9 cellular contexts compared by ENCODE assay signal in genomic region chr17:64491034-64491860, GRCh38. TPM values are rescaled to one million over a fixed set of nuclear protein-coding genes. Genes with fewer than 3 reads are reported as not detected.
DNase-seq lines count a peak whose midpoint lies in the region; FAIRE-seq and TF ChIP-seq lines count a peak whose summit lies in the region.
"Had no signal": no experiment of that assay in that cellular context is flagged by ENCODE, and none has a peak within 500 bp of the region (broad histone marks: within the 10 kb centered on the region; RNA-seq: fewer than 3 reads in every experiment).

No MANE protein-coding gene starts in this region.

- H3K27ac ChIP-seq in OCI-LY7 (ENCODE audit: low read depth, low read length, poor library complexity, severe bottlenecking), result no peak overlapping the region
- no peak overlapping the region for H3K27ac ChIP-seq in keratinocyte (ENCODE audit: control insufficient read depth, insufficient read depth, low read length)
- H3K27ac ChIP-seq in testis, result no peak overlapping the region

- no peaks in the 10 kb centered on the region; the same call in 1 of the 2 replicates for H3K9me3 ChIP-seq in OCI-LY7 (ENCODE audit: low read length)
- H3K9me3 ChIP-seq in keratinocyte (ENCODE audit: control insufficient read depth, low read depth, low read length), result no peaks in the 10 kb centered on the region
- H3K9me3 ChIP-seq in testis, result no peaks in the 10 kb centered on the region

- H3K79me2 ChIP-seq in OCI-LY7 (ENCODE audit: insufficient read depth, low read depth, low read length) (peaks cover 52% of the 10 kb centered on the region), keratinocyte (ENCODE audit: control insufficient read depth, insufficient read depth, low read length) (peaks cover 25% of the 10 kb centered on the region)

- DNase-seq in OCI-LY7 (ENCODE audit: low spot score), result peak; percentile 52
- DNase-seq in activated naive CD4-positive, alpha-beta T cell treated with anti-CD3 and anti-CD28 coated beads for 36 hours, result peak; percentile 75
- DNase-seq in keratinocyte (ENCODE audit: low read depth, low spot score), result no peak
- no peak for DNase-seq in testis
- no peak for DNase-seq in NCI-H526 treated with DMSO at 0.1 percent for 48 hours (lab: John Stamatoyannopoulos, UW)
- no peak for DNase-seq in amniotic stem cell (lab: John Stamatoyannopoulos, UW)
- DNase-seq in NCI-H1092 (lab: John Stamatoyannopoulos, UW), result no peak

- no peak overlapping the region for H3K27ac Mint-ChIP-seq in activated naive CD4-positive, alpha-beta T cell treated with anti-CD3 and anti-CD28 coated beads for 36 hours

- H3K9me2 ChIP-seq in OCI-LY7 (ENCODE audit: insufficient read depth, low read length), result no peaks in the 10 kb centered on the region

- no peaks in the 10 kb centered on the region for H3K27me3 ChIP-seq in keratinocyte (ENCODE audit: control insufficient read depth, extremely low read depth, insufficient read depth, low read length)
- no peaks in the 10 kb centered on the region for H3K27me3 ChIP-seq in testis

- 88 to 92% methylated on average over 13 of the region's 13 CpGs for WGBS in testis, 2 donors

- intact Hi-C loops in OCI-LY7 (cut with micrococcal nuclease; ENCODE audit: unreplicated experiment) (loop anchor here (1.0 kb wide), 1 partner anchor 71 kb away; no protein-coding TSS in a partner anchor), testis (cut with DNase I; ENCODE audit: low total_unique reads) (no loop called here)
- intact Hi-C loops in activated naive CD4-positive, alpha-beta T cell treated with anti-CD3 and anti-CD28 coated beads for 36 hours (cut with micrococcal nuclease), result loop anchor here (1.0 to 2.0 kb wide), 2 partner anchors 71 to 170 kb away; no protein-coding TSS in a partner anchor

- FAIRE-seq in keratinocyte (lab: Jason Lieb, UNC), result no peak

- peaks cover 34% of the 10 kb centered on the region for H3K36me3 Mint-ChIP-seq in activated naive CD4-positive, alpha-beta T cell treated with anti-CD3 and anti-CD28 coated beads for 36 hours (ENCODE audit: low read depth)

- peak; percentile 64 for TF ChIP-seq CTCF in GM12874 (IDR thresholded peaks at IDR 0.05; ENCODE audit: insufficient read depth, low read depth, low read length)
- TF ChIP-seq CTCF in OCI-LY7 (conservative IDR thresholded peaks at IDR 0.05; ENCODE audit: low read length), result peak; percentile 81
- TF ChIP-seq CTCF in keratinocyte (optimal IDR thresholded peaks at IDR 0.05 in 1 of 3, IDR thresholded peaks at IDR 0.05 in 1 of 3, conservative IDR thresholded peaks at IDR 0.05 in 1 of 3; ENCODE audit: extremely low read depth in 1 of 3, insufficient read depth in 2 of 3, low read length in 3 of 3), result peak; percentile 57 to 78 (median 63)
- TF ChIP-seq CTCF in testis (IDR thresholded peaks at IDR 0.05), result peak in 2 of 3 experiments; percentile 19 to 38

- H4K20me1 ChIP-seq in OCI-LY7 (ENCODE audit: insufficient read depth, low read length) (peaks cover 5% of the 10 kb centered on the region; the same call in 1 of the 2 replicates), keratinocyte (ENCODE audit: control insufficient read depth, extremely low read depth, insufficient read depth, low read length) (no peaks in the 10 kb centered on the region)

- no peak overlapping the region for H3K9ac ChIP-seq in keratinocyte (ENCODE audit: control insufficient read depth, extremely low read depth, insufficient read depth, low read length)

- dilution Hi-C loops in keratinocyte (cut with MboI; ENCODE audit: extremely low pct_ligation_motif_present, low sequenced_read_pairs), result no loop called here

- H3K4me3 ChIP-seq in OCI-LY7 (ENCODE audit: low read depth, low read length, poor library complexity, severe bottlenecking) (no peak overlapping the region), keratinocyte (ENCODE audit: control insufficient read depth in 2 of 3, extremely low read depth in 1 of 3, insufficient read depth in 2 of 3, low read depth in 1 of 3, low read length in 3 of 3) (no peak overlapping the region), testis (no peak overlapping the region)
- H3K4me3 ChIP-seq: SK-N-MC had no signal

- POLR2A ChIA-PET in OCI-LY7 (lab: Charles Lee), result interaction anchor here (0.6 to 0.7 kb wide), 2 partner anchors 9 kb away, joined by 3 read pairs; no protein-coding TSS in a partner anchor

- H3K4me1 ChIP-seq in OCI-LY7 (ENCODE audit: insufficient read depth, low read length, poor library complexity, severe bottlenecking) (peaks cover 14% of the 10 kb centered on the region), keratinocyte (ENCODE audit: control insufficient read depth, extremely low read depth, insufficient read depth, low read length) (peaks cover 15% of the 10 kb centered on the region), testis (peaks cover 19% of the 10 kb centered on the region)

- no peaks in the 10 kb centered on the region for H3K9me3 Mint-ChIP-seq in activated naive CD4-positive, alpha-beta T cell treated with anti-CD3 and anti-CD28 coated beads for 36 hours

- H3K9me1 ChIP-seq in keratinocyte (ENCODE audit: control insufficient read depth, extremely low read depth, insufficient read depth, low read length), result no peaks in the 10 kb centered on the region

- no peak overlapping the region for H3K4me3 Mint-ChIP-seq in activated naive CD4-positive, alpha-beta T cell treated with anti-CD3 and anti-CD28 coated beads for 36 hours

- H3K4me2 ChIP-seq in OCI-LY7 (ENCODE audit: low read length), result no peak overlapping the region
- no peak overlapping the region for H3K4me2 ChIP-seq in keratinocyte (ENCODE audit: control insufficient read depth, extremely low read depth, insufficient read depth, low read depth, low read length)

- H3K27me3 Mint-ChIP-seq in activated naive CD4-positive, alpha-beta T cell treated with anti-CD3 and anti-CD28 coated beads for 36 hours (ENCODE audit: low read depth), result no peaks in the 10 kb centered on the region

- no peak for TF ChIP-seq POLR2A in testis (IDR thresholded peaks at IDR 0.05)

- H3K4me1 Mint-ChIP-seq in activated naive CD4-positive, alpha-beta T cell treated with anti-CD3 and anti-CD28 coated beads for 36 hours (ENCODE audit: low read depth), result peaks cover 31% of the 10 kb centered on the region

- H3K36me3 ChIP-seq in OCI-LY7 (ENCODE audit: insufficient read depth, low read length) (peaks cover 84% of the 10 kb centered on the region), keratinocyte (ENCODE audit: control insufficient read depth in 2 of 2, extremely low read depth in 1 of 2, insufficient read depth in 2 of 2, low read length in 2 of 2) (peaks cover 5 to 25% of the 10 kb centered on the region in 2 experiments), testis (ENCODE audit: low read depth, missing control alignments) (no peaks in the 10 kb centered on the region)

- CTCF ChIA-PET in OCI-LY7 (lab: Charles Lee; ENCODE audit: unreplicated experiment), result interaction anchor here (1.1 kb wide), 1 partner anchor 70 kb away, joined by 8 read pairs; no protein-coding TSS in a partner anchor
- CTCF ChIA-PET in activated naive CD4-positive, alpha-beta T cell treated with anti-CD3 and anti-CD28 coated beads for 36 hours (lab: Charles Lee), result interaction anchor here (0.7 to 6.6 kb wide), 13 partner anchors 8 to 201 kb away, joined by 3 to 114 read pairs (median 3); partner anchors contain the start of genes CEP95 and DDX5

- BruUV-seq in OCI-LY7 (replicated peaks; lab: Mats Ljungman, UMichigan), result no TSS peak

- H2AFZ ChIP-seq in OCI-LY7 (ENCODE audit: low read length) (no peak overlapping the region), keratinocyte (ENCODE audit: control insufficient read depth, low read length) (no peak overlapping the region)

RNA-seq across cellular contexts. Expression of gene POLG2, which starts 5.6 kb away (rescaled TPM):
- total RNA-seq in OCI-LY7 (2014; rRNA removed; shearing (Covaris generic)), result 22.9 and 31.4 TPM in 2 replicates
- total RNA-seq in OCI-LY7 (2022), result 51.1 and 54.4 TPM in 2 replicates
- total RNA-seq in activated naive CD4-positive, alpha-beta T cell treated with anti-CD3 and anti-CD28 coated beads for 36 hours, result 10 to 100 TPM; 23.4 to 26.9 TPM
- 7.9 to 14.0 TPM (median 8.5 TPM) in 3 replicates for polyA plus RNA-seq in keratinocyte
- polyA plus RNA-seq in keratinocyte (2011; ENCODE audit: low read depth), result 26.3 TPM
- 4.4 and 5.1 TPM in 2 replicates for polyA plus RNA-seq in keratinocyte (2011; cell fraction: cytosol; rRNA removed)
- 22.7 and 28.5 TPM in 2 replicates for polyA plus RNA-seq in keratinocyte (2011; cell fraction: nucleus; rRNA removed)
- polyA plus RNA-seq in keratinocyte (2012; ENCODE audit: low replicate concordance), result 6.5 and 9.3 TPM in 2 replicates
- polyA minus RNA-seq in keratinocyte, result 1.6 to 9.8 TPM (median 5.2 TPM) in 3 replicates
- polyA minus RNA-seq in keratinocyte (2011; cell fraction: cytosol; rRNA and poly(A)+ RNA removed), result 2.9 TPM
- 9.2 and 23.0 TPM in 2 replicates for polyA minus RNA-seq in keratinocyte (2011; cell fraction: nucleus; rRNA and poly(A)+ RNA removed)
- 10 to 100 TPM; 19.0 to 29.7 TPM for total RNA-seq in testis
- 47.1 TPM for polyA plus RNA-seq in testis (ENCODE audit: insufficient read depth, low read depth, low replicate concordance)

RNA-seq across cellular contexts. Expression of gene DDX5, which starts 14.8 kb away (rescaled TPM):
- 362 and 461 TPM in 2 replicates for total RNA-seq in OCI-LY7 (2014; rRNA removed; shearing (Covaris generic))
- total RNA-seq in OCI-LY7 (2022) (815 and 857 TPM in 2 replicates), testis (100 to 1,000 TPM; 557 to 697 TPM)
- 100 to 1,000 TPM; 480 to 491 TPM for total RNA-seq in activated naive CD4-positive, alpha-beta T cell treated with anti-CD3 and anti-CD28 coated beads for 36 hours
- polyA plus RNA-seq in keratinocyte (470 to 793 TPM (median 689 TPM) in 3 replicates), testis (ENCODE audit: insufficient read depth, low read depth, low replicate concordance) (516 TPM)
- 1,623 TPM for polyA plus RNA-seq in keratinocyte (2011; ENCODE audit: low read depth)
- 418 and 502 TPM in 2 replicates for polyA plus RNA-seq in keratinocyte (2011; cell fraction: cytosol; rRNA removed)
- 1,369 and 1,634 TPM in 2 replicates for polyA plus RNA-seq in keratinocyte (2011; cell fraction: nucleus; rRNA removed)
- polyA plus RNA-seq in keratinocyte (2012; ENCODE audit: low replicate concordance), result 427 and 480 TPM in 2 replicates
- polyA minus RNA-seq in keratinocyte, result 333 to 502 TPM (median 382 TPM) in 3 replicates
- 847 TPM for polyA minus RNA-seq in keratinocyte (2011; cell fraction: cytosol; rRNA and poly(A)+ RNA removed)
- 879 and 914 TPM in 2 replicates for polyA minus RNA-seq in keratinocyte (2011; cell fraction: nucleus; rRNA and poly(A)+ RNA removed)

RNA-seq across cellular contexts. Expression of gene CEP95, which starts 15.5 kb away (rescaled TPM):
- 62.7 and 87.9 TPM in 2 replicates for total RNA-seq in OCI-LY7 (2014; rRNA removed; shearing (Covaris generic))
- total RNA-seq in OCI-LY7 (2022) (89.6 and 101 TPM in 2 replicates), testis (10 to 100 TPM; 73.6 to 93.5 TPM)
- total RNA-seq in activated naive CD4-positive, alpha-beta T cell treated with anti-CD3 and anti-CD28 coated beads for 36 hours, result 10 to 100 TPM; 38.8 to 43.3 TPM
- polyA plus RNA-seq in keratinocyte (13.1 to 31.6 TPM (median 25.2 TPM) in 3 replicates), testis (ENCODE audit: insufficient read depth, low read depth, low replicate concordance) (54.1 TPM)
- 165 TPM for polyA plus RNA-seq in keratinocyte (2011; ENCODE audit: low read depth)
- polyA plus RNA-seq in keratinocyte (2011; cell fraction: cytosol; rRNA removed), result 9.5 and 15.4 TPM in 2 replicates
- 52.8 and 60.9 TPM in 2 replicates for polyA plus RNA-seq in keratinocyte (2011; cell fraction: nucleus; rRNA removed)
- 13.1 and 31.9 TPM in 2 replicates for polyA plus RNA-seq in keratinocyte (2012; ENCODE audit: low replicate concordance)
- polyA minus RNA-seq in keratinocyte, result 5.1 to 21.5 TPM (median 7.4 TPM) in 3 replicates
- 14.8 TPM for polyA minus RNA-seq in keratinocyte (2011; cell fraction: cytosol; rRNA and poly(A)+ RNA removed)
- 17.4 and 29.4 TPM in 2 replicates for polyA minus RNA-seq in keratinocyte (2011; cell fraction: nucleus; rRNA and poly(A)+ RNA removed)

RNA-seq across cellular contexts. Expression of gene MILR1, which starts 42.3 kb away (rescaled TPM):
- total RNA-seq in OCI-LY7 (2014; rRNA removed; shearing (Covaris generic)), result 68.7 and 73.6 TPM in 2 replicates
- total RNA-seq in OCI-LY7 (2022) (92.2 and 101 TPM in 2 replicates), testis (1 to 10 TPM; 3.1 to 5.5 TPM)
- under 1 TPM; 0.31 to 0.42 TPM for total RNA-seq in activated naive CD4-positive, alpha-beta T cell treated with anti-CD3 and anti-CD28 coated beads for 36 hours
- polyA plus RNA-seq in keratinocyte (not detected in 3 replicates), testis (ENCODE audit: insufficient read depth, low read depth, low replicate concordance) (3.7 TPM)
- not detected for polyA plus RNA-seq in keratinocyte (2011; ENCODE audit: low read depth)
- not detected in 2 replicates for polyA plus RNA-seq in keratinocyte (2011; cell fraction: cytosol; rRNA removed)
- not detected in 2 replicates for polyA plus RNA-seq in keratinocyte (2011; cell fraction: nucleus; rRNA removed)
- polyA plus RNA-seq in keratinocyte (2012; ENCODE audit: low replicate concordance), result not detected in 2 replicates
- not detected in 3 replicates for polyA minus RNA-seq in keratinocyte
- not detected for polyA minus RNA-seq in keratinocyte (2011; cell fraction: cytosol; rRNA and poly(A)+ RNA removed)
- not detected in 2 replicates for polyA minus RNA-seq in keratinocyte (2011; cell fraction: nucleus; rRNA and poly(A)+ RNA removed)

Comparison
In these comparisons a context has a peak if more than half of its experiments do, and no peak if none do; other contexts are left out.
1. CTCF ChIP-seq: peak in every context shown above with its lines; median percentile 81 in OCI-LY7; 64 in GM12874; 63 in keratinocyte; 28 in testis.
2. DNase-seq: peak in OCI-LY7 (single experiment) and activated naive CD4-positive, alpha-beta T cell treated with anti-CD3 and anti-CD28 coated beads for 36 hours (single experiment); none in keratinocyte (single experiment), testis (single experiment), NCI-H526 treated with DMSO at 0.1 percent for 48 hours (single experiment), amniotic stem cell (single experiment) and NCI-H1092 (single experiment).